In genomic region chr6:163416380-163416629, GRCh38 we compare ENCODE assay signal across 8 cellular contexts. TPM values are rescaled to one million over a fixed set of nuclear protein-coding genes. Genes with fewer than 3 reads are reported as not detected.
DNase-seq lines count a peak whose midpoint lies in the region; ATAC-seq and TF ChIP-seq lines count a peak whose summit lies in the region.

No MANE protein-coding gene starts in this region.

- H3K4me1 ChIP-seq in A673 (ENCODE audit: insufficient read depth, low read length, poor library complexity, severe bottlenecking) = peaks cover 47% of the 10 kb centered on the region
- peaks cover 5% of the 10 kb centered on the region for H3K4me1 ChIP-seq in mucosa of descending colon (ENCODE audit: low read depth)

- intact Hi-C loops in A673 (cut with micrococcal nuclease; ENCODE audit: unreplicated experiment) (loop anchor here (2.0 to 10.0 kb wide), 3 partner anchors 232 to 681 kb away; no protein-coding TSS in a partner anchor), MCF 10A (cut with micrococcal nuclease) (loop anchor here (1.0 to 5.0 kb wide), 5 partner anchors 171 to 1831 kb away; no protein-coding TSS in a partner anchor), mucosa of descending colon (cut with DNase I, micrococcal nuclease) (no loop called here)

- H3K27ac Mint-ChIP-seq in MCF 10A (ENCODE audit: low read depth, unreplicated experiment) = peak overlapping the region; percentile 93

- DNase-seq in A673 (ENCODE audit: low spot score) = peak; percentile 25
- no peak for DNase-seq in HL-60 (ENCODE audit: low read depth in 1 of 2, low spot score in 1 of 2)
- no peak for DNase-seq in MCF 10A (ENCODE audit: unreplicated experiment)
- DNase-seq in mucosa of descending colon = no peak
- no peak for DNase-seq in NCI-H187 (lab: John Stamatoyannopoulos, UW)
- no peak for DNase-seq in HPDE6-E6E7 (ENCODE audit: extremely low spot score)

- POLR2A ChIA-PET in A673 (lab: Charles Lee; ENCODE audit: low non-redundant PET) (interaction anchor here (0.6 kb wide), 1 partner anchor 648 kb away, joined by 4 read pairs; no protein-coding TSS in a partner anchor), MCF 10A (lab: Yijun Ruan, JAX) (interaction anchor here (0.5 to 7.1 kb wide), 22 partner anchors 12 to 1927 kb away, joined by 3 to 45 read pairs (median 3); no protein-coding TSS in a partner anchor)

- peak overlapping the region; percentile 95 for H3K4me3 ChIP-seq in A673 (ENCODE audit: low read depth, low read length, poor library complexity, severe bottlenecking)
- H3K4me3 ChIP-seq in HL-60 (replicated peaks; ENCODE audit: insufficient read depth, low read length) = peak overlapping the region; percentile 76
- H3K4me3 ChIP-seq in mucosa of descending colon = peak overlapping the region; percentile 44

- H3K27me3 Mint-ChIP-seq in MCF 10A (ENCODE audit: insufficient read depth, unreplicated experiment) = no peaks in the 10 kb centered on the region

- no peaks in the 10 kb centered on the region for H3K27me3 ChIP-seq in A673 (replicated peaks; ENCODE audit: insufficient read depth, low read depth, low read length, poor library complexity)
- no peaks in the 10 kb centered on the region for H3K27me3 ChIP-seq in HL-60 (ENCODE audit: insufficient read depth, poor library complexity, severe bottlenecking)

- ATAC-seq in mucosa of descending colon (no peak), GM21717 (IDR thresholded peaks at IDR 0.05; ENCODE audit: unreplicated experiment) (no peak), GM21723 (IDR thresholded peaks at IDR 0.05; ENCODE audit: unreplicated experiment) (no peak)

- peaks cover 24% of the 10 kb centered on the region for H3K4me1 Mint-ChIP-seq in MCF 10A (ENCODE audit: insufficient read depth, unreplicated experiment)

- no peaks in the 10 kb centered on the region for H3K9me3 Mint-ChIP-seq in MCF 10A (ENCODE audit: unreplicated experiment)

- CTCF ChIA-PET in A673 (lab: Charles Lee) (interaction anchor here (0.6 kb wide), 1 partner anchor 165 kb away, joined by 3 read pairs; no protein-coding TSS in a partner anchor), MCF 10A (lab: Yijun Ruan, JAX) (interaction anchor here (0.6 to 1.8 kb wide), 13 partner anchors 12 to 1918 kb away, joined by 3 to 8 read pairs (median 3); no protein-coding TSS in a partner anchor)

- H3K4me3 Mint-ChIP-seq in MCF 10A (ENCODE audit: unreplicated experiment) = peak overlapping the region; percentile 96

- H3K27ac ChIP-seq in A673 (ENCODE audit: low read depth, low read length, poor library complexity, severe bottlenecking) = peak overlapping the region; percentile 81
- peak overlapping the region; percentile 92 for H3K27ac ChIP-seq in HL-60 (replicated peaks)

- BruUV-seq in A673 (replicated peaks; lab: Mats Ljungman, UMichigan) (TSS peak; percentile 49), MCF 10A (replicated peaks; lab: Mats Ljungman, UMichigan) (TSS peak; percentile 54)

- H3K36me3 Mint-ChIP-seq in MCF 10A (ENCODE audit: insufficient read depth, unreplicated experiment) = peaks cover 13% of the 10 kb centered on the region

- TF ChIP-seq CTCF in A673 (conservative IDR thresholded peaks at IDR 0.05; ENCODE audit: low read depth, low read length) (no peak), HL-60 (IDR thresholded peaks at IDR 0.05; ENCODE audit: insufficient read depth, low read length) (no peak), MCF 10A (IDR thresholded peaks at IDR 0.05; ENCODE audit: unreplicated experiment) (no peak), mucosa of descending colon (IDR thresholded peaks at IDR 0.05) (no peak)

- no peaks in the 10 kb centered on the region for H3K9me3 ChIP-seq in A673 (ENCODE audit: low read depth, low read length, poor library complexity, severe bottlenecking)
- H3K9me3 ChIP-seq in mucosa of descending colon = no peaks in the 10 kb centered on the region

- H3K36me3 ChIP-seq in A673 (ENCODE audit: insufficient read depth, low read length, poor library complexity, severe bottlenecking) (no peaks in the 10 kb centered on the region), mucosa of descending colon (ENCODE audit: low read depth) (no peaks in the 10 kb centered on the region)

RNA-seq across cellular contexts. Expression of gene QKI, which starts 1.8 kb away (rescaled TPM):
- 128 and 131 TPM in 2 replicates for total RNA-seq in A673 (2021)
- total RNA-seq in MCF 10A (2022) = 272 and 295 TPM in 2 replicates
- total RNA-seq in mucosa of descending colon = 100 to 1,000 TPM in 1 of 3 donors, 10 to 100 TPM in 2; 11.3 to 129 (median 35.8) TPM

Comparison
In these comparisons a context has a peak if more than half of its experiments do, and no peak if none do; other contexts are left out.
1. H3K4me3 ChIP-seq: peak in every context shown above with its lines; median percentile 95 in A673; 76 in HL-60; 44 in mucosa of descending colon.
2. intact Hi-C loops: an anchor here in A673 (2.0 to 10.0 kb wide) and MCF 10A (1.0 to 5.0 kb wide); none called in mucosa of descending colon.